Comparison of ENCODE assay signal across 7 cellular contexts in the genomic region with DNA sequence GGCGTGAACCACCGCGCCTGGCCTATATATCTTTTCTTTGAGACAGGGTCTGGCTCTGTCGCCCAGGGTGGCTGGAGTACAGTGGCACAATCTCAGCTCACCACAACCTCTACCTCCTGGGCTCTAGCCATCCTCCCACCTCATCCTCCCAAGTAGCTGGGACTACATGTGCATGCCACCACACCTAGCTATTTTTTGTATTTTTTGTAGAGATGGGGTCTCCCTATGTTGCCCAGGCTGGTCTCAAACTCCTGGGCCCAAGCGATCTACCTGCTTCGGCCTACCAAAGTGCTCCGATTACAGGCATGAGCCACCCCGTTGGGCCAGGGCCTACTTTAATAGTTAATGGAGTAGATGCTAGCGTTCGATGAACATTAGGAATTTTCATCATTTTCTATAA. TPM values are rescaled to one million over a fixed set of nuclear protein-coding genes. Genes with fewer than 3 reads are reported as not detected.
DNase-seq lines count a peak whose midpoint lies in the region; ATAC-seq and TF ChIP-seq lines count a peak whose summit lies in the region.
"Had no signal": no experiment of that assay in that cellular context is flagged by ENCODE, and none has a peak within 500 bp of the region (broad histone marks: within the 10 kb centered on the region; RNA-seq: fewer than 3 reads in every experiment).

No MANE protein-coding gene starts in this region.

- no peak for ATAC-seq in activated T-cell treated with anti-CD3 and anti-CD28 coated beads, Interleukin-2, amount 50 U/mL, for 72 hours (replicated peaks in 1 of 2)

- H3K27me3 Mint-ChIP-seq in activated T-cell treated with anti-CD3 and anti-CD28 coated beads, Interleukin-2, amount 50 U/mL, for 72 hours (ENCODE audit: low read depth), result no peaks in the 10 kb centered on the region

- no peak for DNase-seq in activated T-cell treated with anti-CD3 and anti-CD28 coated beads, Interleukin-2, amount 50 U/mL, for 72 hours
- DNase-seq in activated T-cell treated with anti-CD3 and anti-CD28 coated beads, Interleukin-2, amount 50 U/mL, for 1 hour, result no peak
- DNase-seq in esophagus squamous epithelium (lab: John Stamatoyannopoulos, UW) (no peak), GF-D8 (lab: John Stamatoyannopoulos, UW) (no peak), NOMO-1 treated with dmso at 0.1 percent for 144 hours (lab: John Stamatoyannopoulos, UW; ENCODE audit: unreplicated experiment) (no peak)
- DNase-seq: SW 1271 had no signal

- intact Hi-C loops in esophagus squamous epithelium (cut with DNase I), result no loop called here

- H3K4me1 Mint-ChIP-seq in activated T-cell treated with anti-CD3 and anti-CD28 coated beads, Interleukin-2, amount 50 U/mL, for 72 hours (ENCODE audit: low read depth), result peaks cover 55% of the 10 kb centered on the region

- no peak overlapping the region for H3K27ac Mint-ChIP-seq in activated T-cell treated with anti-CD3 and anti-CD28 coated beads, Interleukin-2, amount 50 U/mL, for 72 hours

- no peaks in the 10 kb centered on the region for H3K9me3 Mint-ChIP-seq in activated T-cell treated with anti-CD3 and anti-CD28 coated beads, Interleukin-2, amount 50 U/mL, for 72 hours

- peaks cover 9 to 43% (median 19%) of the 10 kb centered on the region in 3 donors for H3K36me3 ChIP-seq in esophagus squamous epithelium

- H3K27me3 ChIP-seq in esophagus squamous epithelium, result no peaks in the 10 kb centered on the region

- peak overlapping the region; percentile 52 to 95 for H3K4me3 Mint-ChIP-seq in activated T-cell treated with anti-CD3 and anti-CD28 coated beads, Interleukin-2, amount 50 U/mL, for 72 hours

- no peaks in the 10 kb centered on the region for H3K9me3 ChIP-seq in esophagus squamous epithelium

- peaks cover 15 to 71% (median 22%) of the 10 kb centered on the region in 3 donors for H3K4me1 ChIP-seq in esophagus squamous epithelium

- TF ChIP-seq POLR2A in esophagus squamous epithelium (IDR thresholded peaks at IDR 0.05), result no peak

- H3K4me3 ChIP-seq in esophagus squamous epithelium, result peak overlapping the region in 3 of 4 donors; percentile 81 to 91 (median 85)

- 83 to 87% methylated on average over 9 to 10 of the region's 10 CpGs for WGBS in esophagus squamous epithelium, 2 donors

- TF ChIP-seq CTCF in esophagus squamous epithelium (IDR thresholded peaks at IDR 0.05), result no peak

- H3K36me3 Mint-ChIP-seq in activated T-cell treated with anti-CD3 and anti-CD28 coated beads, Interleukin-2, amount 50 U/mL, for 72 hours (ENCODE audit: insufficient read depth in 2 of 2), result peaks cover 13 to 15% of the 10 kb centered on the region in 2 donors

- H3K27ac ChIP-seq in esophagus squamous epithelium (peak overlapping the region; percentile 93 to 98 (median 97)), temporal lobe (ENCODE audit: low read depth, low read length) (peak overlapping the region; percentile 65)

RNA-seq across cellular contexts. Expression of a gene that starts 3.4 kb away (rescaled TPM):
- total RNA-seq in activated T-cell treated with anti-CD3 and anti-CD28 coated beads, Interleukin-2, amount 50 U/mL, for 72 hours, result 10 to 100 TPM; 62.6 to 73.2 TPM
- total RNA-seq in esophagus squamous epithelium (10 to 100 TPM; 25.5 to 57.8 (median 43.5) TPM), temporal lobe (72.0 TPM)

RNA-seq across cellular contexts. Expression of a gene that starts 14.2 kb away (rescaled TPM):
- 100 to 1,000 TPM; 131 to 134 TPM for total RNA-seq in activated T-cell treated with anti-CD3 and anti-CD28 coated beads, Interleukin-2, amount 50 U/mL, for 72 hours
- total RNA-seq in esophagus squamous epithelium, result 100 to 1,000 TPM; 258 to 302 (median 280) TPM
- total RNA-seq in temporal lobe, result 140 TPM

RNA-seq across cellular contexts. Expression of a gene that starts 17.0 kb away (rescaled TPM):
- 10 to 100 TPM; 42.6 to 43.7 TPM for total RNA-seq in activated T-cell treated with anti-CD3 and anti-CD28 coated beads, Interleukin-2, amount 50 U/mL, for 72 hours
- 10 to 100 TPM; 36.8 to 69.9 (median 51.2) TPM for total RNA-seq in esophagus squamous epithelium
- total RNA-seq in temporal lobe, result 33.2 TPM

RNA-seq across cellular contexts. Expression of a gene that starts 23.9 kb away (rescaled TPM):
- 1 to 10 TPM; 3.5 to 6.9 TPM for total RNA-seq in activated T-cell treated with anti-CD3 and anti-CD28 coated beads, Interleukin-2, amount 50 U/mL, for 72 hours
- total RNA-seq in esophagus squamous epithelium (10 to 100 TPM in 3 of 4 donors, 1 to 10 TPM in 1; 9.6 to 13.4 (median 11.9) TPM), temporal lobe (7.4 TPM)

RNA-seq across cellular contexts. Expression of a gene that starts 31.3 kb away (rescaled TPM):
- total RNA-seq in activated T-cell treated with anti-CD3 and anti-CD28 coated beads, Interleukin-2, amount 50 U/mL, for 72 hours, result not detected
- total RNA-seq in esophagus squamous epithelium (1 to 10 TPM in 1 of 4 donors, under 1 TPM in 1, not detected in 2; 0.27 to 1.3 TPM), temporal lobe (under 0.01 TPM)
